ENCODE assay signal across 21 cellular contexts in genomic region chr1:179126338-179127060, GRCh38. TPM values are rescaled to one million over a fixed set of nuclear protein-coding genes. Genes with fewer than 3 reads are reported as not detected.
DNase-seq lines count a peak whose midpoint lies in the region; ATAC-seq and TF ChIP-seq lines count a peak whose summit lies in the region.
"Had no signal": no experiment of that assay in that cellular context is flagged by ENCODE, and none has a peak within 500 bp of the region (broad histone marks: within the 10 kb centered on the region; RNA-seq: fewer than 3 reads in every experiment).

No MANE protein-coding gene starts in this region.

- no peak for ATAC-seq in CD4-positive, alpha-beta T cell (ENCODE audit: poor library complexity)
- ATAC-seq in natural killer cell treated with Interleukin-12 subunit alpha and Interleukin-12 subunit beta and Interleukin-15 and Interleukin-18, amount 100 ng/mL, for 72 hours: no peak
- ATAC-seq: stimulated activated naive B cell treated with anti-CD40 and anti-IgM and Interleukin-4, amounts not matched to agents 10 μg/mL and 1 μg/mL and 100 μg/mL, for 72 hours had no signal

- no peaks in the 10 kb centered on the region for H3K27me3 Mint-ChIP-seq in CD4-positive, alpha-beta T cell
- H3K27me3 Mint-ChIP-seq in natural killer cell treated with Interleukin-12 subunit alpha and Interleukin-12 subunit beta and Interleukin-15 and Interleukin-18, amount 100 ng/mL, for 72 hours: no peaks in the 10 kb centered on the region
- H3K27me3 Mint-ChIP-seq: CD4-positive, alpha-beta memory T cell; central memory CD8-positive, alpha-beta T cell; stimulated activated naive B cell treated with anti-CD40 and anti-IgM and Interleukin-4, amounts not matched to agents 10 μg/mL and 1 μg/mL and 100 μg/mL, for 72 hours had no signal

- POLR2A ChIA-PET in CD4-positive, alpha-beta T cell (lab: Charles Lee): interaction anchor here (0.6 kb wide), 1 partner anchor 172 kb away, joined by 6 read pairs; no protein-coding TSS in a partner anchor

- H3K4me1 ChIP-seq in ascending aorta (peaks cover 0 to 25% of the 10 kb centered on the region in 2 donors), skeletal muscle satellite cell (ENCODE audit: control insufficient read depth, insufficient read depth, low read length) (peaks cover 64% of the 10 kb centered on the region), trophoblast cell (ENCODE audit: control insufficient read depth in 1 of 2, insufficient read depth in 2 of 2, low read length in 2 of 2) (no peaks in the 10 kb centered on the region)

- no peak overlapping the region for H3K14ac ChIP-seq in trophoblast cell (ENCODE audit: low read length)

- no CpG with 5 or more reads among the region's 8 CpGs for WGBS in trophoblast cell (ENCODE audit: extremely low coverage, insufficient coverage, insufficient read length)

- no peak overlapping the region for H2BK5ac ChIP-seq in trophoblast cell (ENCODE audit: low read depth, low read length, poor library complexity)

- no peaks in the 10 kb centered on the region for H3K79me2 ChIP-seq in trophoblast cell (ENCODE audit: control insufficient read depth, insufficient read depth, low read length, poor library complexity)

- H3K36me3 ChIP-seq in ascending aorta (peaks cover 0 to 9% of the 10 kb centered on the region in 2 donors), skeletal muscle satellite cell (ENCODE audit: insufficient read depth, low read length) (peaks cover 72% of the 10 kb centered on the region), trophoblast cell (ENCODE audit: control insufficient read depth in 1 of 2, insufficient read depth in 2 of 2, low read length in 2 of 2) (peaks cover 7 to 11% of the 10 kb centered on the region in 2 experiments)

- CTCF ChIA-PET in CD4-positive, alpha-beta T cell (lab: Charles Lee): no interaction called here

- H3K4ac ChIP-seq in trophoblast cell (ENCODE audit: low read depth, low read length): no peak overlapping the region

- no peak overlapping the region for H3K27ac Mint-ChIP-seq in CD4-positive, alpha-beta T cell
- H3K27ac Mint-ChIP-seq in natural killer cell treated with Interleukin-12 subunit alpha and Interleukin-12 subunit beta and Interleukin-15 and Interleukin-18, amount 100 ng/mL, for 72 hours: no peak overlapping the region
- H3K27ac Mint-ChIP-seq: stimulated activated naive B cell treated with anti-CD40 and anti-IgM and Interleukin-4, amounts not matched to agents 10 μg/mL and 1 μg/mL and 100 μg/mL, for 72 hours had no signal

- H3K27me3 ChIP-seq in ascending aorta (no peaks in the 10 kb centered on the region), skeletal muscle satellite cell (ENCODE audit: control insufficient read depth, insufficient read depth, low read length) (no peaks in the 10 kb centered on the region), trophoblast cell (ENCODE audit: insufficient read depth, low read length) (no peaks in the 10 kb centered on the region)
- no peaks in the 10 kb centered on the region for H3K27me3 ChIP-seq in CD4-positive, alpha-beta T cell (ENCODE audit: control insufficient read depth, insufficient read depth, low read length)
- H3K27me3 ChIP-seq: Peyer's patch had no signal

- H4K12ac ChIP-seq in trophoblast cell (ENCODE audit: low read depth, low read length): no peak overlapping the region

- no peak overlapping the region for H2AFZ ChIP-seq in trophoblast cell (ENCODE audit: insufficient read depth, low read length, poor library complexity)

- no peak overlapping the region for H2AK5ac ChIP-seq in trophoblast cell (ENCODE audit: low read length)

- H3K9me3 Mint-ChIP-seq in CD4-positive, alpha-beta T cell: no peaks in the 10 kb centered on the region
- no peaks in the 10 kb centered on the region for H3K9me3 Mint-ChIP-seq in natural killer cell treated with Interleukin-12 subunit alpha and Interleukin-12 subunit beta and Interleukin-15 and Interleukin-18, amount 100 ng/mL, for 72 hours
- H3K9me3 Mint-ChIP-seq: CD4-positive, alpha-beta memory T cell; central memory CD8-positive, alpha-beta T cell had no signal

- no peaks in the 10 kb centered on the region for H3K79me1 ChIP-seq in trophoblast cell (ENCODE audit: low read length)

- no peak overlapping the region for H4K8ac ChIP-seq in trophoblast cell (ENCODE audit: low read depth, low read length)

- peak overlapping the region; percentile 72 to 77 for H3K27ac ChIP-seq in ascending aorta
- H3K27ac ChIP-seq in CD4-positive, alpha-beta T cell (ENCODE audit: low read depth, low read length): no peak overlapping the region
- no peak overlapping the region for H3K27ac ChIP-seq in trophoblast cell (ENCODE audit: low read depth, low read length)
- H3K27ac ChIP-seq: Peyer's patch had no signal

- H3K4me3 ChIP-seq in ascending aorta: no peak overlapping the region
- H3K4me3 ChIP-seq in skeletal muscle satellite cell (ENCODE audit: low read length): no peak overlapping the region
- no peak overlapping the region for H3K4me3 ChIP-seq in trophoblast cell (ENCODE audit: low read depth, low read length)
- H3K4me3 ChIP-seq: Peyer's patch had no signal

- peak overlapping the region; percentile 11 for H3K9ac ChIP-seq in skeletal muscle satellite cell (ENCODE audit: low read depth, low read length)
- no peak overlapping the region for H3K9ac ChIP-seq in trophoblast cell (ENCODE audit: low read length)

- H3K36me3 Mint-ChIP-seq in CD4-positive, alpha-beta T cell (ENCODE audit: low read depth): peaks cover 30% of the 10 kb centered on the region
- H3K36me3 Mint-ChIP-seq in natural killer cell treated with Interleukin-12 subunit alpha and Interleukin-12 subunit beta and Interleukin-15 and Interleukin-18, amount 100 ng/mL, for 72 hours: no peaks in the 10 kb centered on the region

- TF ChIP-seq CTCF in ascending aorta (IDR thresholded peaks at IDR 0.05): no peak
- no peak for TF ChIP-seq CTCF in CD4-positive, alpha-beta T cell (IDR thresholded peaks at IDR 0.05)

- H3K4me1 Mint-ChIP-seq in CD4-positive, alpha-beta T cell (ENCODE audit: low read depth): peaks cover 13% of the 10 kb centered on the region
- H3K4me1 Mint-ChIP-seq in natural killer cell treated with Interleukin-12 subunit alpha and Interleukin-12 subunit beta and Interleukin-15 and Interleukin-18, amount 100 ng/mL, for 72 hours (ENCODE audit: low read depth in 2 of 2): peaks cover 9 to 12% of the 10 kb centered on the region in 2 donors

- DNase-seq in M059J (ENCODE audit: low read depth): peak; percentile 66
- DNase-seq in ascending aorta (ENCODE audit: low spot score in 2 of 2): peak in 1 of 2 donors; percentile 84
- DNase-seq in iris pigment epithelial cell (ENCODE audit: low read depth): peak; percentile 60
- no peak for DNase-seq in activated CD4-positive, alpha-beta T cell treated with anti-CD3 and anti-CD28 coated beads, Interleukin-2, amount 50 U/mL, for 48 hours
- no peak for DNase-seq in CD4-positive, alpha-beta T cell
- DNase-seq in trophoblast cell: no peak
- DNase-seq in natural killer cell treated with Interleukin-12 subunit alpha and Interleukin-12 subunit beta and Interleukin-15 and Interleukin-18, amount 100 ng/mL, for 72 hours (ENCODE audit: low spot score): no peak
- DNase-seq: activated effector memory CD4-positive, alpha-beta T cell treated with anti-CD3 and anti-CD28 coated beads, Interleukin-2, amount 50 U/mL, for 16 hours; CD4-positive, alpha-beta memory T cell; erythroblast; GOT3; KBM-7; midbrain; NCI-H1694 treated with DMSO at 0.1 percent for 48 hours; NCI-H524 treated with DMSO at 0.1 percent for 48 hours; Peyer's patch; stimulated activated CD4-positive, alpha-beta T cell treated with anti-CD3 and anti-CD28 coated beads, Interleukin-4, amount 100 ng/mL, for 4 hours; stimulated activated naive B cell treated with anti-CD40 and anti-IgM and Interleukin-4, amounts not matched to agents 10 μg/mL and 1 μg/mL and 100 μg/mL, for 72 hours; T-helper 9 cell had no signal

- H3K4me2 ChIP-seq in skeletal muscle satellite cell (ENCODE audit: low read length): peak overlapping the region; percentile 14
- H3K4me2 ChIP-seq in trophoblast cell (ENCODE audit: low read length): no peak overlapping the region

- intact Hi-C loops in ascending aorta (cut with DNase I): loop anchor here (5.0 kb wide), 1 partner anchor 51 kb away; no protein-coding TSS in a partner anchor
- intact Hi-C loops in CD4-positive, alpha-beta T cell (cut with DNase I, micrococcal nuclease): loop anchor here in 1 of 2 experiments (5.0 kb wide), 1 partner anchor 101 kb away; the partner anchor contains the start of gene ABL2

- no peak overlapping the region for H3K4me3 Mint-ChIP-seq in CD4-positive, alpha-beta T cell
- no peak overlapping the region for H3K4me3 Mint-ChIP-seq in natural killer cell treated with Interleukin-12 subunit alpha and Interleukin-12 subunit beta and Interleukin-15 and Interleukin-18, amount 100 ng/mL, for 72 hours
- H3K4me3 Mint-ChIP-seq: central memory CD8-positive, alpha-beta T cell; stimulated activated naive B cell treated with anti-CD40 and anti-IgM and Interleukin-4, amounts not matched to agents 10 μg/mL and 1 μg/mL and 100 μg/mL, for 72 hours had no signal

- H3K23ac ChIP-seq in trophoblast cell (ENCODE audit: low read length): no peak overlapping the region

- H2BK12ac ChIP-seq in trophoblast cell (ENCODE audit: low read length): no peak overlapping the region

- no peak overlapping the region for H3K18ac ChIP-seq in trophoblast cell (ENCODE audit: low read length)

- no peak overlapping the region for H4K91ac ChIP-seq in trophoblast cell (ENCODE audit: low read depth, low read length)

- H2BK120ac ChIP-seq in trophoblast cell (ENCODE audit: insufficient read depth, low read length, poor library complexity): no peak overlapping the region

- H3K9me3 ChIP-seq in ascending aorta: no peaks in the 10 kb centered on the region
- no peaks in the 10 kb centered on the region for H3K9me3 ChIP-seq in skeletal muscle satellite cell (replicated peaks; ENCODE audit: low read length)
- no peaks in the 10 kb centered on the region for H3K9me3 ChIP-seq in CD4-positive, alpha-beta T cell (ENCODE audit: control insufficient read depth, low read length)
- H3K9me3 ChIP-seq in trophoblast cell (ENCODE audit: insufficient read depth, low read depth, low read length): no peaks in the 10 kb centered on the region
- H3K9me3 ChIP-seq: Peyer's patch had no signal

RNA-seq across cellular contexts. Expression of gene TOR3A, which starts 44.6 kb away (rescaled TPM):
- 20.6 and 52.6 TPM in 2 replicates for total RNA-seq in M059J (2014; rRNA removed; shearing (Covaris generic))
- 109 TPM for total RNA-seq in ascending aorta
- 25.6 and 31.7 TPM in 2 replicates for total RNA-seq in skeletal muscle satellite cell (2012; rRNA removed)
- 10 to 100 TPM; 17.2 TPM for total RNA-seq in CD4-positive, alpha-beta T cell
- 7.3 and 7.9 TPM in 2 replicates for polyA plus RNA-seq in trophoblast cell (2013)
- 10 to 100 TPM; 36.4 to 63.1 TPM for total RNA-seq in natural killer cell treated with Interleukin-12 subunit alpha and Interleukin-12 subunit beta and Interleukin-15 and Interleukin-18, amount 100 ng/mL, for 72 hours

Comparison
In these comparisons a context has a peak if more than half of its experiments do, and no peak if none do; other contexts are left out.
1. DNase-seq: peak in M059J (single experiment) and iris pigment epithelial cell (single experiment); none in activated CD4-positive, alpha-beta T cell treated with anti-CD3 and anti-CD28 coated beads, Interleukin-2, amount 50 U/mL, for 48 hours (0 of 2), CD4-positive, alpha-beta T cell (0 of 10), trophoblast cell (0 of 2) and natural killer cell treated with Interleukin-12 subunit alpha and Interleukin-12 subunit beta and Interleukin-15 and Interleukin-18, amount 100 ng/mL, for 72 hours (single experiment).
2. H3K27ac ChIP-seq: peak in ascending aorta (2 of 2); none in CD4-positive, alpha-beta T cell (single experiment) and trophoblast cell (single experiment).